Comparison of ENCODE assay signal across 1 cellular context in genomic region chr4:2283199-2283711, GRCh38.
TF ChIP-seq lines count a peak whose summit lies in the region.

No MANE protein-coding gene starts in this region.

TF ChIP-seq in H1, 55 proteins besides CTCF, POLR2A, EP300 and RAD21:
- TF ChIP-seq NANOG (IDR thresholded peaks at IDR 0.05; ENCODE audit: insufficient read depth, low read depth, low read length, poor library complexity, severe bottlenecking) (no peak), RBBP5 (IDR thresholded peaks at IDR 0.05; ENCODE audit: borderline replicate concordance, low read depth, low read length) (no peak), CBX5 (IDR thresholded peaks at IDR 0.05; ENCODE audit: low read depth, low read length) (no peak), GABPA (IDR thresholded peaks at IDR 0.05; ENCODE audit: borderline replicate concordance, insufficient read depth, low read length) (no peak), SRF (IDR thresholded peaks at IDR 0.05; ENCODE audit: low read depth, low read length) (no peak), CEBPB (IDR thresholded peaks at IDR 0.05; ENCODE audit: low read depth, low read length) (no peak), TBP (IDR thresholded peaks at IDR 0.05; ENCODE audit: low read depth, low read length) (no peak), GTF2F1 (IDR thresholded peaks at IDR 0.05; ENCODE audit: borderline replicate concordance, low read depth, low read length) (no peak), SAP30 (IDR thresholded peaks at IDR 0.05; ENCODE audit: insufficient read depth, insufficient replicate concordance, low read length) (no peak), CTBP2 (IDR thresholded peaks at IDR 0.05; ENCODE audit: borderline replicate concordance, insufficient read depth, insufficient read length, low read length) (no peak), SP1 (IDR thresholded peaks at IDR 0.05; ENCODE audit: low read depth, low read length) (no peak), TAF1 (IDR thresholded peaks at IDR 0.05; ENCODE audit: low read depth, low read length) (no peak), POLR2AphosphoS5 (IDR thresholded peaks at IDR 0.05; ENCODE audit: low read depth, low read length) (no peak), BACH1 (IDR thresholded peaks at IDR 0.05; ENCODE audit: low read length) (no peak), CREB1 (IDR thresholded peaks at IDR 0.05) (no peak), SIX5 (IDR thresholded peaks at IDR 0.05; ENCODE audit: low read depth, low read length) (no peak), CHD2 (IDR thresholded peaks at IDR 0.05; ENCODE audit: low read length) (no peak)
- TF ChIP-seq, protein P1, sequence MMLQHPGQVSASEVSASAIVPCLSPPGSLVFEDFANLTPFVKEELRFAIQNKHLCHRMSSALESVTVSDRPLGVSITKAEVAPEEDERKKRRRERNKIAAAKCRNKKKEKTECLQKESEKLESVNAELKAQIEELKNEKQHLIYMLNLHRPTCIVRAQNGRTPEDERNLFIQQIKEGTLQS (IDR thresholded peaks at IDR 0.05; ENCODE audit: insufficient read depth, low read depth, low read length): no peak
- TF ChIP-seq, protein P2, sequence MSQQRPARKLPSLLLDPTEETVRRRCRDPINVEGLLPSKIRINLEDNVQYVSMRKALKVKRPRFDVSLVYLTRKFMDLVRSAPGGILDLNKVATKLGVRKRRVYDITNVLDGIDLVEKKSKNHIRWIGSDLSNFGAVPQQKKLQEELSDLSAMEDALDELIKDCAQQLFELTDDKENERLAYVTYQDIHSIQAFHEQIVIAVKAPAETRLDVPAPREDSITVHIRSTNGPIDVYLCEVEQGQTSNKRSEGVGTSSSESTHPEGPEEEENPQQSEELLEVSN (IDR thresholded peaks at IDR 0.05): no peak
- TF ChIP-seq, protein P3, sequence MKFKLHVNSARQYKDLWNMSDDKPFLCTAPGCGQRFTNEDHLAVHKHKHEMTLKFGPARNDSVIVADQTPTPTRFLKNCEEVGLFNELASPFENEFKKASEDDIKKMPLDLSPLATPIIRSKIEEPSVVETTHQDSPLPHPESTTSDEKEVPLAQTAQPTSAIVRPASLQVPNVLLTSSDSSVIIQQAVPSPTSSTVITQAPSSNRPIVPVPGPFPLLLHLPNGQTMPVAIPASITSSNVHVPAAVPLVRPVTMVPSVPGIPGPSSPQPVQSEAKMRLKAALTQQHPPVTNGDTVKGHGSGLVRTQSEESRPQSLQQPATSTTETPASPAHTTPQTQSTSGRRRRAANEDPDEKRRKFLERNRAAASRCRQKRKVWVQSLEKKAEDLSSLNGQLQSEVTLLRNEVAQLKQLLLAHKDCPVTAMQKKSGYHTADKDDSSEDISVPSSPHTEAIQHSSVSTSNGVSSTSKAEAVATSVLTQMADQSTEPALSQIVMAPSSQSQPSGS (IDR thresholded peaks at IDR 0.05; ENCODE audit: low read length): no peak
TF ChIP-seq in H1: peak in this region for 0.
